Comparison of ENCODE assay signal across 20 cellular contexts in genomic region chr18:37396981-37397720, GRCh38.
DNase-seq lines count a peak whose midpoint lies in the region; TF ChIP-seq lines count a peak whose summit lies in the region.
"Had no signal": no experiment of that assay in that cellular context is flagged by ENCODE, and none has a peak within 500 bp of the region (broad histone marks: within the 10 kb centered on the region; RNA-seq: fewer than 3 reads in every experiment).

No MANE protein-coding gene starts in this region.

- H3K27me3 ChIP-seq in thyroid gland (no peaks in the 10 kb centered on the region), esophagus squamous epithelium (peaks cover 0 to 53% (median 0%) of the 10 kb centered on the region in 4 donors)

- TF ChIP-seq CTCF in brain (conservative IDR thresholded peaks at IDR 0.05) (no peak), thyroid gland (IDR thresholded peaks at IDR 0.05) (no peak), esophagus squamous epithelium (IDR thresholded peaks at IDR 0.05) (no peak)

- peaks cover 3 to 9% of the 10 kb centered on the region in 2 donors for H3K4me1 ChIP-seq in thyroid gland
- peaks cover 0 to 16% (median 7%) of the 10 kb centered on the region in 3 donors for H3K4me1 ChIP-seq in esophagus squamous epithelium
- H3K4me1 ChIP-seq: HAP-1 had no signal

- peaks cover under 1% of the 10 kb centered on the region for H3K27me3 Mint-ChIP-seq in brain

- WGBS in thyroid gland, 2 donors = 49 to 63% methylated on average over 4 to 5 of the region's 5 CpGs
- 60 to 78% methylated on average over 3 to 5 of the region's 5 CpGs for WGBS in esophagus squamous epithelium, 2 donors

- peaks cover 0 to 3% (median 2%) of the 10 kb centered on the region in 5 experiments for H3K9me3 Mint-ChIP-seq in brain

- intact Hi-C loops in thyroid gland (cut with DNase I) = no loop called here
- intact Hi-C loops in esophagus squamous epithelium (cut with DNase I) = no loop called here

- TF ChIP-seq POLR2A in thyroid gland (IDR thresholded peaks at IDR 0.05) (no peak), esophagus squamous epithelium (IDR thresholded peaks at IDR 0.05) (no peak)

- H3K27ac ChIP-seq in thyroid gland = no peak overlapping the region
- H3K27ac ChIP-seq in esophagus squamous epithelium = no peak overlapping the region
- H3K27ac ChIP-seq: C4-2B, GM23248, HL-60 had no signal

- H3K4me1 Mint-ChIP-seq in brain = peaks cover 61% of the 10 kb centered on the region

- peak overlapping the region in 4 of 5 experiments; percentile 36 to 74 (median 64) for H3K27ac Mint-ChIP-seq in brain

- H3K36me3 Mint-ChIP-seq in brain = no peaks in the 10 kb centered on the region

- no peaks in the 10 kb centered on the region for H3K9me3 ChIP-seq in thyroid gland
- no peaks in the 10 kb centered on the region for H3K9me3 ChIP-seq in esophagus squamous epithelium
- H3K9me3 ChIP-seq: HAP-1 had no signal

- H3K4me3 ChIP-seq in thyroid gland (replicated peaks in 1 of 3) (no peak overlapping the region), esophagus squamous epithelium (no peak overlapping the region)
- H3K4me3 ChIP-seq: GM23248, HAP-1 had no signal

- H3K4me3 Mint-ChIP-seq in brain = no peak overlapping the region

- DNase-seq in NCI-H446 (lab: John Stamatoyannopoulos, UW) (peak; percentile 37 to 86), mucosa of gallbladder (ENCODE audit: low spot score) (peak; percentile 30), thyroid gland (peak; percentile 33 to 36), COR-L47 (lab: John Stamatoyannopoulos, UW) (no peak), esophagus squamous epithelium (lab: John Stamatoyannopoulos, UW) (no peak), NCI-H1436 treated with DMSO at 0.1 percent for 48 hours (lab: John Stamatoyannopoulos, UW) (no peak)
- DNase-seq: ACHN, AML-193, GDM1, GM23248, NCI-H146, NCI-H2029 treated with DMSO at 0.1 percent for 48 hours, NCI-H2171 treated with DMSO at 0.1 percent for 48 hours, NCI-H774, RPMI8226, SIG-M5 had no signal

- no peaks in the 10 kb centered on the region for H3K36me3 ChIP-seq in thyroid gland
- no peaks in the 10 kb centered on the region for H3K36me3 ChIP-seq in esophagus squamous epithelium
- H3K36me3 ChIP-seq: HAP-1 had no signal

Comparison
In these comparisons a context has a peak if more than half of its experiments do, and no peak if none do; other contexts are left out.
1. DNase-seq: peak in NCI-H446 (2 of 2), mucosa of gallbladder (single experiment) and thyroid gland (2 of 2); none in COR-L47 (single experiment), esophagus squamous epithelium (single experiment) and NCI-H1436 treated with DMSO at 0.1 percent for 48 hours (single experiment).